17 cellular contexts compared by ENCODE assay signal in the genomic region with DNA sequence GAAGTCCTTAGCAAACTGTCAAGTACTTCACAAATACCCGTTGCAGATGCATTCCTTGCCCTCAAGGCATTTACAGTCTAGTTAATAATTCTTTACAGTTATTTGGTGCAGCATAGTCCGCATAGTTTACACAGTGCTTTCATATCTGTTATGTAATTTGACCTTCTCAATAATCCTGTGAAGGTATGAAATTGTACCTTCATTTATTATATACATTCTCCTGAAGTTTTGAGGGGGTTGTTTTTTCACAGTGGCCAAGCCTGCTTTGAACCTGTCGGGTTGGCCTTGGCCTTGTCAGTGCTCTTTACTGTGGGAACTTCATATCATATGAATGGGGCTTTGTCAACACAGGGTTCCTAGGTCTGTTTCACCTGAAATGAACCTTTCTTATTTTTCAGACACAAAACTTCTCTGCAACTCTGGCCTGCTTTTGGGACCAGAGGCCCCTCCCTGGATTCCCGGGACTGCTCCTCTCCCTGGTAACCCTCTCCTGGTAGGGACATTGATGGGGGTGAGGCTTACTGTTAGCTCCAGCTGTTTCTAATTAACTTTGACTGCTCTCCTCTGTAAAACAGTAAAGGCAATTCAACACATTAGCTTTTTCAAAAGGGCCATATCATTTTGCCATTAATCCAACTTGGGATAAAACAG. TPM values are rescaled to one million over a fixed set of nuclear protein-coding genes. Genes with fewer than 3 reads are reported as not detected.
DNase-seq lines count a peak whose midpoint lies in the region; ATAC-seq and TF ChIP-seq lines count a peak whose summit lies in the region.
"Had no signal": no experiment of that assay in that cellular context is flagged by ENCODE, and none has a peak within 500 bp of the region (broad histone marks: within the 10 kb centered on the region; RNA-seq: fewer than 3 reads in every experiment).

No MANE protein-coding gene starts in this region.

- H3K9me3 Mint-ChIP-seq in nephron (no peaks in the 10 kb centered on the region), type B pancreatic cell (peaks cover 4% of the 10 kb centered on the region)
- H3K9me3 Mint-ChIP-seq: activated CD4-positive, alpha-beta T cell treated with anti-CD3 and anti-CD28 coated beads, Interleukin-2, amount 10 ng/mL, durations not matched to agents 7 days and 5 days; activated naive CD4-positive, alpha-beta T cell treated with anti-CD3 and anti-CD28 coated beads for 36 hours; stimulated activated effector memory CD8-positive, alpha-beta T cell treated with anti-CD3 and anti-CD28 coated beads, Interleukin-12 subunit alpha, Interleukin-12 subunit beta, amount 100 ng/mL, for 72 hours had no signal

- H3K4me1 Mint-ChIP-seq in nephron (peaks cover 70% of the 10 kb centered on the region), type B pancreatic cell (ENCODE audit: unreplicated experiment) (peaks cover 64% of the 10 kb centered on the region)
- H3K4me1 Mint-ChIP-seq: activated CD4-positive, alpha-beta T cell treated with anti-CD3 and anti-CD28 coated beads, Interleukin-2, amount 10 ng/mL, durations not matched to agents 7 days and 5 days; stimulated activated effector memory CD8-positive, alpha-beta T cell treated with anti-CD3 and anti-CD28 coated beads, Interleukin-12 subunit alpha, Interleukin-12 subunit beta, amount 100 ng/mL, for 72 hours had no signal

- no peak for ATAC-seq in HG02798 (IDR thresholded peaks at IDR 0.05; ENCODE audit: poor library complexity, unreplicated experiment)
- ATAC-seq: stimulated activated effector memory CD8-positive, alpha-beta T cell treated with anti-CD3 and anti-CD28 coated beads, Interleukin-12 subunit alpha, Interleukin-12 subunit beta, amount 100 ng/mL, for 72 hours had no signal

- no peak for TF ChIP-seq CTCF in nephron (IDR thresholded peaks at IDR 0.05; ENCODE audit: unreplicated experiment in 3 of 3)
- TF ChIP-seq CTCF in type B pancreatic cell (conservative IDR thresholded peaks at IDR 0.05), result no peak

- H3K27ac Mint-ChIP-seq in nephron (peak overlapping the region; percentile 74 to 96 (median 94)), type B pancreatic cell (peak overlapping the region; percentile 86)
- H3K27ac Mint-ChIP-seq: activated CD4-positive, alpha-beta T cell treated with anti-CD3 and anti-CD28 coated beads, Interleukin-2, amount 10 ng/mL, durations not matched to agents 7 days and 5 days; activated naive CD4-positive, alpha-beta T cell treated with anti-CD3 and anti-CD28 coated beads for 36 hours; stimulated activated effector memory CD8-positive, alpha-beta T cell treated with anti-CD3 and anti-CD28 coated beads, Interleukin-12 subunit alpha, Interleukin-12 subunit beta, amount 100 ng/mL, for 72 hours had no signal

- H3K27me3 Mint-ChIP-seq in nephron (ENCODE audit: low read depth), result no peaks in the 10 kb centered on the region
- no peaks in the 10 kb centered on the region for H3K27me3 Mint-ChIP-seq in type B pancreatic cell

- H3K36me3 Mint-ChIP-seq in nephron (ENCODE audit: low read depth) (peaks cover 9% of the 10 kb centered on the region), type B pancreatic cell (peaks cover 6% of the 10 kb centered on the region)
- H3K36me3 Mint-ChIP-seq: stimulated activated effector memory CD8-positive, alpha-beta T cell treated with anti-CD3 and anti-CD28 coated beads, Interleukin-12 subunit alpha, Interleukin-12 subunit beta, amount 100 ng/mL, for 72 hours had no signal

- peak; percentile 27 for DNase-seq in NCI-H82 (lab: John Stamatoyannopoulos, UW)
- DNase-seq in NCI-H82 treated with DMSO at 0.1 percent for 48 hours (lab: John Stamatoyannopoulos, UW; ENCODE audit: unreplicated experiment), result no peak
- peak; percentile 40 for DNase-seq in dedifferentiated amniotic fluid mesenchymal stem cell (ENCODE audit: extremely low spot score)
- DNase-seq in type B pancreatic cell (ENCODE audit: extremely low spot score, unreplicated experiment), result no peak
- DNase-seq in NCI-H1092 (lab: John Stamatoyannopoulos, UW), result no peak
- DNase-seq in AG08395 (ENCODE audit: low spot score), result no peak
- DNase-seq: 8988T; activated CD4-positive, alpha-beta T cell treated with anti-CD3 and anti-CD28 coated beads, Interleukin-2, amount 10 ng/mL, durations not matched to agents 7 days and 5 days; activated naive CD4-positive, alpha-beta T cell treated with anti-CD3 and anti-CD28 coated beads for 36 hours; DMS53; effector memory CD4-positive, alpha-beta T cell; KG1; NCI-H2029; T-helper 1 cell had no signal

- H3K4me3 Mint-ChIP-seq in nephron, result peak overlapping the region in 1 of 3 experiments; percentile 20
- peak overlapping the region; percentile 42 for H3K4me3 Mint-ChIP-seq in type B pancreatic cell
- H3K4me3 Mint-ChIP-seq: activated CD4-positive, alpha-beta T cell treated with anti-CD3 and anti-CD28 coated beads, Interleukin-2, amount 10 ng/mL, durations not matched to agents 7 days and 5 days; activated naive CD4-positive, alpha-beta T cell treated with anti-CD3 and anti-CD28 coated beads for 36 hours; stimulated activated effector memory CD8-positive, alpha-beta T cell treated with anti-CD3 and anti-CD28 coated beads, Interleukin-12 subunit alpha, Interleukin-12 subunit beta, amount 100 ng/mL, for 72 hours had no signal

RNA-seq across cellular contexts. Expression of gene IGFBP7, which starts 9.1 kb away (rescaled TPM):
- 63.0 and 108 TPM in 2 replicates for total RNA-seq in type B pancreatic cell (ENCODE audit: low replicate concordance)

Comparison
In these comparisons a context has a peak if more than half of its experiments do, and no peak if none do; other contexts are left out.
1. DNase-seq: peak in NCI-H82 (single experiment) and dedifferentiated amniotic fluid mesenchymal stem cell (single experiment); none in NCI-H82 treated with DMSO at 0.1 percent for 48 hours (single experiment), type B pancreatic cell (single experiment), NCI-H1092 (single experiment) and AG08395 (single experiment).